13 cellular contexts compared by ENCODE assay signal in the genomic region with DNA sequence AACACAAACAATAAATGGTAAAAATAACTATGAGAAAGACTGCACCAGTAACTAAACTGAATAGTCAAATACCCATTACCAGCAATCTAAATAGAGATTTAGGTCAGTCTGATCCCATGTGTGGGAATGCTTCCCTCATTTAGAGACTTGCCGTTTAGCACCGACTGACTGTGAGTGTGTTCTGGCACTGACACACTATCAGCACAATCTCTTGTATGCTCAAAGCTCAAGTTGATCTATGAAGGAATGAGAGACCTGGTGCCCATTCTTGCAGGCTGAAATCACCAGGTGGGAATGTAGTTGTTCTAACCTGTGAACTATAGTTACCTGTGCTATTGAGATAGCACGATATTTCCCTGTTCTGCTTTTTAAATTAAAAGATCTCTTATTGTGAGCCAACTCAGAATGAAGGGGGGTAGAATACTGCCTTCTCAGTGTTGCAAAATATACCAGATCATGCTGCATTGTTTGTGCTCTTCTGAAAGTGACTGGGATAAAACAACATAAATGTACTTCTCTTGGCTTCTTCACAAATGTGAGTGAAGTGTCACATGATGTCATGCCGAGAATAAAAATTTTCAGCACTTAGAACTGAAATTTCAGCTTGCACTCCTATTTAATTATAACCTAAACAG.
DNase-seq lines count a peak whose midpoint lies in the region; ATAC-seq and TF ChIP-seq lines count a peak whose summit lies in the region.
"Had no signal": no experiment of that assay in that cellular context is flagged by ENCODE, and none has a peak within 500 bp of the region (broad histone marks: within the 10 kb centered on the region; RNA-seq: fewer than 3 reads in every experiment).

No MANE protein-coding gene starts in this region.

- TF ChIP-seq CTCF in endodermal cell (conservative IDR thresholded peaks at IDR 0.05) (no peak), RWPE1 (conservative IDR thresholded peaks at IDR 0.05; ENCODE audit: low read depth) (no peak)

- H3K4me1 Mint-ChIP-seq in endodermal cell, result peaks cover 29% of the 10 kb centered on the region
- H3K4me1 Mint-ChIP-seq: activated CD4-positive, alpha-beta T cell treated with anti-CD3 and anti-CD28 coated beads, Interleukin-2, amount 10 ng/mL, durations not matched to agents 7 days and 5 days had no signal

- H3K27me3 ChIP-seq in endodermal cell (ENCODE audit: control insufficient read depth, insufficient read depth, low read length, poor library complexity, severe bottlenecking), result no peaks in the 10 kb centered on the region
- H3K27me3 ChIP-seq: gastroesophageal sphincter had no signal

- H3K9me3 ChIP-seq in endodermal cell (ENCODE audit: control insufficient read depth, low read length), result no peaks in the 10 kb centered on the region
- H3K9me3 ChIP-seq: gastroesophageal sphincter had no signal

- POLR2A ChIA-PET in RWPE1 (lab: Yijun Ruan, JAX; ENCODE audit: low non-redundant PET), result no interaction called here

- no peak overlapping the region for H3K27ac ChIP-seq in endodermal cell (ENCODE audit: low read depth, low read length)
- no peak overlapping the region for H3K27ac ChIP-seq in RWPE1
- H3K27ac ChIP-seq: GM23248 had no signal

- H3K4me3 Mint-ChIP-seq in endodermal cell, result no peak overlapping the region
- H3K4me3 Mint-ChIP-seq: activated CD4-positive, alpha-beta T cell treated with anti-CD3 and anti-CD28 coated beads, Interleukin-2, amount 10 ng/mL, durations not matched to agents 7 days and 5 days; CD14-positive monocyte had no signal

- no peak for DNase-seq in endodermal cell
- DNase-seq in renal cortical epithelial cell (ENCODE audit: low read depth), result peak; percentile 32
- DNase-seq in NCI-H1930 (lab: John Stamatoyannopoulos, UW), result no peak
- DNase-seq in SW480 (ENCODE audit: low spot score), result no peak
- DNase-seq in RWPE1 (ENCODE audit: low spot score), result no peak
- DNase-seq: activated CD4-positive, alpha-beta T cell treated with anti-CD3 and anti-CD28 coated beads, Interleukin-2, amount 10 ng/mL, durations not matched to agents 7 days and 5 days; effector CD4-positive, alpha-beta T cell; stimulated activated naive CD8-positive, alpha-beta T cell treated with anti-CD3 and anti-CD28 coated beads, Interleukin-15, Interleukin-2, amounts not matched to agents 100 U/mL and 50 U/mL, for 24 hours had no signal

- peaks cover 14% of the 10 kb centered on the region for H3K4me1 ChIP-seq in endodermal cell (ENCODE audit: control insufficient read depth, insufficient read depth, low read length)

- CTCF ChIA-PET in RWPE1 (lab: Yijun Ruan, JAX), result interaction anchor here (0.5 to 1.1 kb wide), 6 partner anchors 12 to 1349 kb away, joined by 3 to 9 read pairs (median 3); no protein-coding TSS in a partner anchor

- H3K9me3 Mint-ChIP-seq in endodermal cell, result no peaks in the 10 kb centered on the region
- H3K9me3 Mint-ChIP-seq: activated CD4-positive, alpha-beta T cell treated with anti-CD3 and anti-CD28 coated beads, Interleukin-2, amount 10 ng/mL, durations not matched to agents 7 days and 5 days; CD14-positive monocyte had no signal

- H3K27ac Mint-ChIP-seq in endodermal cell, result peak overlapping the region; percentile 15
- H3K27ac Mint-ChIP-seq: activated CD4-positive, alpha-beta T cell treated with anti-CD3 and anti-CD28 coated beads, Interleukin-2, amount 10 ng/mL, durations not matched to agents 7 days and 5 days had no signal

- 88 to 93% methylated on average over 2 to 4 of the region's 4 CpGs for WGBS in endodermal cell (ENCODE audit: insufficient coverage in 1 of 2, insufficient read length in 1 of 2), 2 experiments

- no peaks in the 10 kb centered on the region for H3K36me3 ChIP-seq in endodermal cell (ENCODE audit: control insufficient read depth, insufficient read depth, low read length)
- H3K36me3 ChIP-seq: gastroesophageal sphincter had no signal

- ATAC-seq in GM19324 (IDR thresholded peaks at IDR 0.05; ENCODE audit: low FRiP score, unreplicated experiment) (peak; percentile 33), HG02678 (IDR thresholded peaks at IDR 0.05; ENCODE audit: unreplicated experiment) (peak; percentile 15)
- ATAC-seq: gastroesophageal sphincter; stimulated activated naive CD8-positive, alpha-beta T cell treated with anti-CD3 and anti-CD28 coated beads, Interleukin-15, Interleukin-2, amounts not matched to agents 100 U/mL and 50 U/mL, for 24 hours had no signal

- H3K4me3 ChIP-seq in endodermal cell (ENCODE audit: low read length), result no peak overlapping the region
- H3K4me3 ChIP-seq: gastroesophageal sphincter, GM23248 had no signal

- no peak overlapping the region for H3K9ac ChIP-seq in endodermal cell (ENCODE audit: extremely low read depth, low read length, poor library complexity, severe bottlenecking)
- H3K9ac ChIP-seq: GM23248 had no signal

- H3K36me3 Mint-ChIP-seq in endodermal cell (ENCODE audit: low read depth), result peaks cover 3% of the 10 kb centered on the region

- H3K27me3 Mint-ChIP-seq in endodermal cell (ENCODE audit: insufficient read depth), result no peaks in the 10 kb centered on the region
- H3K27me3 Mint-ChIP-seq: activated CD4-positive, alpha-beta T cell treated with anti-CD3 and anti-CD28 coated beads, Interleukin-2, amount 10 ng/mL, durations not matched to agents 7 days and 5 days had no signal
